10 cellular contexts compared by ENCODE assay signal in the genomic region with DNA sequence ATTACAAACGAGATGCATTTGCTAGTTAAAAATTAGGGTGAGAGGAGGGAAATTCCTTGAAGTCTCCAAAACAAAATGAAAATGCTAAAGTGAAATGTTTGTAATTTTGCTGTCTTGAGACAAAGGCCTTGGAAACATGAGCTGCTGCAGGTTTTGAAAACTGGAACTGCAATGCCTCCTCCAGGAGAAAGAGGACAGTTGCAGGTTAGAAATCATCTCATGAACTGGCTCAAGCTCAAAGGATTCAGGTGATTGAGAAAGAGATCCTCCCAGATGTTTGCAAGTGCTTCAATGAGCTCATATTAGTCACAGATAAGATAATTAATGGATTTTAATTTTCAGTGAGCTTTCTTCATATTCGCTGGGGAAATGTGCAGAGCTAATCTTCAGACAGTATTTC. TPM values are rescaled to one million over a fixed set of nuclear protein-coding genes. Genes with fewer than 3 reads are reported as not detected.
A peak's percentile ranks its signal among the peaks of the same experiment; 100 is the strongest.
DNase-seq lines count a peak whose midpoint lies in the region; ATAC-seq and TF ChIP-seq lines count a peak whose summit lies in the region.
"Had no signal": no experiment of that assay in that cellular context is flagged by ENCODE, and none has a peak within 500 bp of the region (broad histone marks: within the 10 kb centered on the region; RNA-seq: fewer than 3 reads in every experiment).

No MANE protein-coding gene starts in this region.

- intact Hi-C loops in breast epithelium (cut with DNase I; ENCODE audit: low total_unique reads): no loop called here
- intact Hi-C loops in activated CD8-positive, alpha-beta T cell treated with anti-CD3 and anti-CD28 coated beads for 36 hours (cut with micrococcal nuclease): no loop called here

- peak in 2 of 3 donors; percentile 27 to 28 for TF ChIP-seq CTCF in breast epithelium (IDR thresholded peaks at IDR 0.05)
- TF ChIP-seq CTCF in neural progenitor cell (IDR thresholded peaks at IDR 0.05): peak; percentile 58
- no peak for TF ChIP-seq CTCF in activated CD8-positive, alpha-beta T cell treated with anti-CD3 and anti-CD28 coated beads for 36 hours (IDR thresholded peaks at IDR 0.05)

- H3K27me3 ChIP-seq in breast epithelium: peaks cover 0 to 50% of the 10 kb centered on the region in 2 donors
- no peaks in the 10 kb centered on the region for H3K27me3 ChIP-seq in neural progenitor cell
- H3K27me3 ChIP-seq: testis had no signal

- CTCF ChIA-PET in activated CD8-positive, alpha-beta T cell treated with anti-CD3 and anti-CD28 coated beads for 36 hours (lab: Charles Lee): interaction anchor here (1.2 to 1.7 kb wide), 4 partner anchors 26 to 1197 kb away, joined by 3 to 12 read pairs (median 6); no protein-coding TSS in a partner anchor

- no peaks in the 10 kb centered on the region for H3F3A ChIP-seq in neural progenitor cell (ENCODE audit: low read depth)

- no peaks in the 10 kb centered on the region for H3K27me3 Mint-ChIP-seq in neural progenitor cell (ENCODE audit: insufficient read depth, low read depth)
- H3K27me3 Mint-ChIP-seq in activated CD8-positive, alpha-beta T cell treated with anti-CD3 and anti-CD28 coated beads for 36 hours: peaks cover 4% of the 10 kb centered on the region

- TF ChIP-seq POLR2A in breast epithelium (IDR thresholded peaks at IDR 0.05): no peak

- no peak for ATAC-seq in activated CD8-positive, alpha-beta T cell treated with anti-CD3 and anti-CD28 coated beads for 36 hours
- ATAC-seq in HG03175 (IDR thresholded peaks at IDR 0.05; ENCODE audit: unreplicated experiment) (no peak), GM19397 (IDR thresholded peaks at IDR 0.05; ENCODE audit: unreplicated experiment) (no peak)

- H3K9me3 ChIP-seq in breast epithelium (no peaks in the 10 kb centered on the region), neural progenitor cell (ENCODE audit: low read depth) (no peaks in the 10 kb centered on the region)
- H3K9me3 ChIP-seq: testis had no signal

- DNase-seq in ELR (ENCODE audit: low read depth) (peak; percentile 41), NCI-H1436 treated with DMSO at 0.1 percent for 48 hours (lab: John Stamatoyannopoulos, UW) (peak; percentile 6), breast epithelium (ENCODE audit: low spot score in 2 of 2) (no peak), neural progenitor cell (ENCODE audit: low spot score) (peak; percentile 40), NCI-H187 treated with DMSO at 0.1 percent for 48 hours (lab: John Stamatoyannopoulos, UW) (no peak)
- no peak for DNase-seq in activated CD8-positive, alpha-beta T cell treated with anti-CD3 and anti-CD28 coated beads for 36 hours
- DNase-seq: testis had no signal

- H3K36me3 ChIP-seq in breast epithelium: no peaks in the 10 kb centered on the region
- no peaks in the 10 kb centered on the region for H3K36me3 ChIP-seq in neural progenitor cell

- H3K4me1 ChIP-seq in breast epithelium (no peaks in the 10 kb centered on the region), neural progenitor cell (no peaks in the 10 kb centered on the region)
- H3K4me1 ChIP-seq: testis had no signal

- H2AFZ ChIP-seq in neural progenitor cell (replicated peaks): no peak overlapping the region

- H3K9ac ChIP-seq in neural progenitor cell: no peak overlapping the region

- H3K4me3 ChIP-seq in breast epithelium (no peak overlapping the region), neural progenitor cell (no peak overlapping the region)
- H3K4me3 ChIP-seq: testis had no signal

- no peaks in the 10 kb centered on the region for H3K79me2 ChIP-seq in neural progenitor cell (ENCODE audit: low read depth)

- H3K9me3 Mint-ChIP-seq in neural progenitor cell: no peaks in the 10 kb centered on the region
- no peaks in the 10 kb centered on the region for H3K9me3 Mint-ChIP-seq in activated CD8-positive, alpha-beta T cell treated with anti-CD3 and anti-CD28 coated beads for 36 hours
- H3K9me3 Mint-ChIP-seq: memory B cell had no signal

- no peak overlapping the region for H3K4me3 Mint-ChIP-seq in neural progenitor cell
- H3K4me3 Mint-ChIP-seq in activated CD8-positive, alpha-beta T cell treated with anti-CD3 and anti-CD28 coated beads for 36 hours: no peak overlapping the region
- H3K4me3 Mint-ChIP-seq: memory B cell had no signal

- no peak overlapping the region for H3K4me2 ChIP-seq in neural progenitor cell

- H3K36me3 Mint-ChIP-seq in neural progenitor cell: no peaks in the 10 kb centered on the region
- H3K36me3 Mint-ChIP-seq in activated CD8-positive, alpha-beta T cell treated with anti-CD3 and anti-CD28 coated beads for 36 hours (ENCODE audit: low read depth): no peaks in the 10 kb centered on the region
- H3K36me3 Mint-ChIP-seq: memory B cell had no signal

- no peak overlapping the region for H3K27ac ChIP-seq in breast epithelium
- no peak overlapping the region for H3K27ac ChIP-seq in neural progenitor cell
- H3K27ac ChIP-seq: testis had no signal

- no peaks in the 10 kb centered on the region for H4K20me1 ChIP-seq in neural progenitor cell (ENCODE audit: low read depth)

- peaks cover 27% of the 10 kb centered on the region for H3K4me1 Mint-ChIP-seq in neural progenitor cell
- H3K4me1 Mint-ChIP-seq in activated CD8-positive, alpha-beta T cell treated with anti-CD3 and anti-CD28 coated beads for 36 hours (ENCODE audit: low read depth): no peaks in the 10 kb centered on the region
- H3K4me1 Mint-ChIP-seq: memory B cell had no signal

- H3K27ac Mint-ChIP-seq in neural progenitor cell: no peak overlapping the region
- no peak overlapping the region for H3K27ac Mint-ChIP-seq in activated CD8-positive, alpha-beta T cell treated with anti-CD3 and anti-CD28 coated beads for 36 hours
- H3K27ac Mint-ChIP-seq: memory B cell had no signal

- POLR2A ChIA-PET in activated CD8-positive, alpha-beta T cell treated with anti-CD3 and anti-CD28 coated beads for 36 hours (lab: Charles Lee): no interaction called here

RNA-seq across cellular contexts. Expression of gene SMPX, which starts 32.4 kb away (rescaled TPM):
- total RNA-seq in breast epithelium (1 to 10 TPM in 1 of 3 donors, not detected in 2; 1.0 TPM), neural progenitor cell (ENCODE audit: low replicate concordance) (not detected in 2 replicates)
- not detected for total RNA-seq in activated CD8-positive, alpha-beta T cell treated with anti-CD3 and anti-CD28 coated beads for 36 hours
- total RNA-seq: testis had no signal

Comparison
In these comparisons a context has a peak if more than half of its experiments do, and no peak if none do; other contexts are left out.
1. DNase-seq: peak in ELR (single experiment), NCI-H1436 treated with DMSO at 0.1 percent for 48 hours (single experiment) and neural progenitor cell (single experiment); none in breast epithelium (0 of 2), NCI-H187 treated with DMSO at 0.1 percent for 48 hours (single experiment) and activated CD8-positive, alpha-beta T cell treated with anti-CD3 and anti-CD28 coated beads for 36 hours (single experiment).